Comparison of ENCODE assay signal across 24 cellular contexts in genomic region chr4:37043342-37043741, GRCh38.
"Had no signal": no experiment of that assay in that cellular context is flagged by ENCODE, and none has a peak within 500 bp of the region (broad histone marks: within the 10 kb centered on the region; RNA-seq: fewer than 3 reads in every experiment).

No MANE protein-coding gene starts in this region.

- H3K36me3 ChIP-seq: brain microvascular endothelial cell, WERI-Rb-1 had no signal

- H3K27me3 ChIP-seq: brain microvascular endothelial cell had no signal

- H3K4me3 ChIP-seq: SK-N-MC had no signal

- DNase-seq: activated CD4-positive, alpha-beta T cell treated with anti-CD3 and anti-CD28 coated beads for 36 hours; activated CD8-positive, alpha-beta memory T cell treated with anti-CD3 and anti-CD28 coated beads, Interleukin-2, amount 50 U/mL, for 4 hours; activated CD8-positive, alpha-beta T cell treated with anti-CD3 and anti-CD28 coated beads for 36 hours; activated gamma-delta T cell treated with Interleukin-2 at 50 U/mL for 16 hours; activated naive CD4-positive, alpha-beta T cell treated with anti-CD3 and anti-CD28 coated beads, Interleukin-2, amount 10 ng/mL, durations not matched to agents 7 days and 5 days; activated naive CD8-positive, alpha-beta T cell treated with anti-CD3 and anti-CD28 coated beads for 36 hours; activated T-cell treated with anti-CD3 and anti-CD28 coated beads, Interleukin-2, amount 50 U/mL, for 72 hours; brain microvascular endothelial cell; cerebellar nuclear complex; NCI-H1092; NCI-H1417; NCI-H2029; NCI-H2107; NCI-H2171 treated with DMSO at 0.1 percent for 48 hours; NCI-H226; NCI-H526; NCI-H82; OCI-M1; RPMI8226; T-helper 1 cell; WERI-Rb-1 had no signal

- ATAC-seq: activated CD4-positive, alpha-beta T cell treated with anti-CD3 and anti-CD28 coated beads for 36 hours; activated CD8-positive, alpha-beta T cell treated with anti-CD3 and anti-CD28 coated beads for 36 hours; activated T-cell treated with anti-CD3 and anti-CD28 coated beads, Interleukin-2, amount 50 U/mL, for 72 hours; Panc1; Right ventricle myocardium inferior had no signal

- H3K27ac ChIP-seq: brain microvascular endothelial cell, SK-N-MC, WERI-Rb-1 had no signal
